ENCODE assay signal across 33 cellular contexts in genomic region chr9:130229759-130230158, GRCh38. TPM values are rescaled to one million over a fixed set of nuclear protein-coding genes. Genes with fewer than 3 reads are reported as not detected.
"Had no signal": no experiment of that assay in that cellular context is flagged by ENCODE, and none has a peak within 500 bp of the region (broad histone marks: within the 10 kb centered on the region; RNA-seq: fewer than 3 reads in every experiment).

No MANE protein-coding gene starts in this region.

- H3K27me3 ChIP-seq: adrenal gland, ascending aorta, body of pancreas, brain microvascular endothelial cell, breast epithelium, cardiac muscle cell had no signal

- DNase-seq: activated effector memory CD4-positive, alpha-beta T cell treated with anti-CD3 and anti-CD28 coated beads, Interleukin-2, amount 50 U/mL, for 16 hours; activated effector memory CD4-positive, alpha-beta T cell treated with Interleukin-2 at 50 U/mL for 16 hours; activated gamma-delta T cell; activated gamma-delta T cell treated with Interleukin-2 at 50 U/mL for 16 hours; activated naive CD4-positive, alpha-beta T cell; activated naive CD4-positive, alpha-beta T cell treated with anti-CD3 and anti-CD28 coated beads for 36 hours; activated naive CD4-positive, alpha-beta T cell treated with anti-CD3 and anti-CD28 coated beads, Interleukin-2, amount 10 ng/mL, durations not matched to agents 7 days and 5 days; activated naive CD4-positive, alpha-beta T cell treated with anti-CD3 and anti-CD28 coated beads, Interleukin-2, amount 50 U/mL, for 16 hours; activated naive CD4-positive, alpha-beta T cell treated with Interleukin-2 at 50 U/mL for 16 hours; activated naive CD8-positive, alpha-beta T cell treated with anti-CD3 and anti-CD28 coated beads for 36 hours; activated naive CD8-positive, alpha-beta T cell treated with anti-CD3 and anti-CD28 coated beads, Interleukin-2, amount 10 ng/mL, durations not matched to agents 7 days and 5 days; activated naive CD8-positive, alpha-beta T cell treated with anti-CD3 and anti-CD28 coated beads, Interleukin-2, amount 50 U/mL, for 24 hours; activated T-cell treated with anti-CD3 and anti-CD28 coated beads, Interleukin-2, amount 50 U/mL, for 4 hours; activated T-cell treated with anti-CD3 and anti-CD28 coated beads, Interleukin-2, amount 50 U/mL, for 48 hours; activated T-cell treated with anti-CD3 and anti-CD28 coated beads, Interleukin-2, amount 50 U/mL, for 72 hours; adrenal gland; amniotic stem cell; amygdala; anterior cingulate cortex; body of pancreas; brain microvascular endothelial cell; caudate nucleus; central memory CD4-positive, alpha-beta T cell; cerebellar nuclear complex had no signal

- H3K4me1 ChIP-seq: ascending aorta, body of pancreas, breast epithelium had no signal

- H3K36me3 ChIP-seq: adrenal gland, breast epithelium had no signal

- H3K4me3 ChIP-seq: adrenal gland, ascending aorta, body of pancreas, breast epithelium, cardiac muscle cell had no signal

- ATAC-seq: activated naive CD4-positive, alpha-beta T cell treated with anti-CD3 and anti-CD28 coated beads, Interleukin-2, amount 50 U/mL, for 72 hours; activated naive CD8-positive, alpha-beta T cell treated with anti-CD3 and anti-CD28 coated beads, Interleukin-2, amount 50 U/mL, for 24 hours; activated T-cell treated with anti-CD3 and anti-CD28 coated beads, Interleukin-2, amount 50 U/mL, for 4 hours; activated T-cell treated with anti-CD3 and anti-CD28 coated beads, Interleukin-2, amount 50 U/mL, for 72 hours; activated T-helper 17 cell treated with anti-CD3 and anti-CD28 coated beads, Interleukin-2, amount 50 U/mL, for 72 hours; body of pancreas had no signal

- H3K27ac ChIP-seq: adrenal gland, ascending aorta, body of pancreas, brain microvascular endothelial cell, breast epithelium, cardiac muscle cell had no signal

- FAIRE-seq: astrocyte, bronchial epithelial cell had no signal

- H3K9me3 ChIP-seq: body of pancreas had no signal

RNA-seq across cellular contexts. Expression of gene HMCN2, which starts 35.8 kb away (rescaled TPM):
- total RNA-seq: activated naive CD4-positive, alpha-beta T cell treated with anti-CD3 and anti-CD28 coated beads for 36 hours; activated naive CD4-positive, alpha-beta T cell treated with anti-CD3 and anti-CD28 coated beads, Interleukin-2, amount 50 U/mL, for 72 hours; activated naive CD8-positive, alpha-beta T cell treated with anti-CD3 and anti-CD28 coated beads for 36 hours; activated naive CD8-positive, alpha-beta T cell treated with anti-CD3 and anti-CD28 coated beads, Interleukin-2, amount 10 ng/mL, durations not matched to agents 7 days and 5 days; activated T-helper 1 cell treated with anti-CD3 and anti-CD28 coated beads, Interleukin-12 subunit alpha, Interleukin-12 subunit beta, Interleukin-2, Interleukin-4 antibody, amounts not matched to agents 30 ng/mL and 10 ng/mL and 1 ng/mL, durations not matched to agents 14 hours and 24 hours and 36 hours; activated T-helper 17 cell treated with anti-CD3 and anti-CD28 coated beads, Interleukin-2, amount 50 U/mL, for 72 hours; activated T-helper 2 cell treated with anti-CD3 and anti-CD28 coated beads, Interferon-gamma antibody, Interleukin-2, Interleukin-4, amounts not matched to agents 10 μg/mL and 5 μg/mL and 100 μg/mL, durations not matched to agents 14 hours and 24 hours and 36 hours had no signal
